ENCODE assay signal across 1 cellular context in genomic region chr14:89618821-89619551, GRCh38.
A peak's percentile ranks its signal among the peaks of the same experiment; 100 is the strongest.
TF ChIP-seq lines count a peak whose summit lies in the region.

No MANE protein-coding gene starts in this region.

TF ChIP-seq in HepG2, 621 proteins besides CTCF, POLR2A, EP300 and RAD21 (continued from another document and continues in another):
- TF ChIP-seq USF2 (IDR thresholded peaks at IDR 0.05; ENCODE audit: low read depth, low read length) (no peak), USF2 (CRISPR knock-in tag; IDR thresholded peaks at IDR 0.05; ENCODE audit: borderline replicate concordance) (no peak), PRDM15 (CRISPR knock-in tag; IDR thresholded peaks at IDR 0.05) (peak; percentile 74), ARNT (IDR thresholded peaks at IDR 0.05) (no peak), RCOR2 (CRISPR knock-in tag; IDR thresholded peaks at IDR 0.05) (no peak), SALL1 (CRISPR knock-in tag; IDR thresholded peaks at IDR 0.05) (peak; percentile 86), POLR2G (IDR thresholded peaks at IDR 0.05; ENCODE audit: low read depth, low read length) (peak; percentile 44; the same call in 1 of the 2 replicates), GTF2F1 (IDR thresholded peaks at IDR 0.05; ENCODE audit: low read length) (no peak), MTA3 (CRISPR knock-in tag; IDR thresholded peaks at IDR 0.05) (no peak), BRF2 (CRISPR knock-in tag; IDR thresholded peaks at IDR 0.05) (0 out of 2 replicates have a peak, but pooled peaks have one; percentile 60), CERS6 (CRISPR knock-in tag; IDR thresholded peaks at IDR 0.05) (no peak), PHF8 (CRISPR knock-in tag; IDR thresholded peaks at IDR 0.05) (peak; percentile 40), MED8 (CRISPR knock-in tag; IDR thresholded peaks at IDR 0.05; ENCODE audit: insufficient replicate concordance) (no peak), XRCC5 (optimal IDR thresholded peaks at IDR 0.05; ENCODE audit: low read length) (peak; percentile 68), CREBL2 (CRISPR knock-in tag; IDR thresholded peaks at IDR 0.05; ENCODE audit: borderline replicate concordance) (0 out of 2 replicates have a peak, but pooled peaks have one; percentile 32), ZNF256 (CRISPR knock-in tag; conservative IDR thresholded peaks at IDR 0.05) (no peak), ZFP91 (CRISPR knock-in tag; IDR thresholded peaks at IDR 0.05; ENCODE audit: borderline replicate concordance) (peak; percentile 68; the same call in 1 of the 2 replicates), KLF16 (CRISPR knock-in tag; IDR thresholded peaks at IDR 0.05) (no peak), FOXJ3 (CRISPR knock-in tag; IDR thresholded peaks at IDR 0.05; ENCODE audit: borderline replicate concordance) (no peak), POGZ (CRISPR knock-in tag; IDR thresholded peaks at IDR 0.05) (peak; percentile 26; the same call in 1 of the 2 replicates), ZIK1 (CRISPR knock-in tag; IDR thresholded peaks at IDR 0.05; ENCODE audit: borderline replicate concordance, low read depth) (0 out of 2 replicates have a peak, but pooled peaks have one; percentile 23), MAX (IDR thresholded peaks at IDR 0.05) (peak; percentile 75; the same call in 1 of the 2 replicates), ZNF354B (CRISPR knock-in tag; IDR thresholded peaks at IDR 0.05) (no peak), ZBTB7A (CRISPR knock-in tag; IDR thresholded peaks at IDR 0.05) (no peak), E2F1 (CRISPR knock-in tag; IDR thresholded peaks at IDR 0.05) (no peak), ZBTB39 (CRISPR knock-in tag; IDR thresholded peaks at IDR 0.05) (no peak), HIVEP1 (CRISPR knock-in tag; IDR thresholded peaks at IDR 0.05) (no peak), BORCS8-MEF2B (CRISPR knock-in tag; IDR thresholded peaks at IDR 0.05) (0 out of 2 replicates have a peak, but pooled peaks have one; percentile 58), ISX (CRISPR knock-in tag; conservative IDR thresholded peaks at IDR 0.05) (no peak), PRMT3 (CRISPR knock-in tag; IDR thresholded peaks at IDR 0.05; ENCODE audit: borderline replicate concordance, low read depth) (0 out of 2 replicates have a peak, but pooled peaks have one; percentile 38), CAMTA2 (CRISPR knock-in tag; IDR thresholded peaks at IDR 0.05; ENCODE audit: borderline replicate concordance) (no peak), SCMH1 (CRISPR knock-in tag; IDR thresholded peaks at IDR 0.05; ENCODE audit: borderline replicate concordance) (no peak), ZZZ3 (CRISPR knock-in tag; IDR thresholded peaks at IDR 0.05; ENCODE audit: borderline replicate concordance) (no peak), ATRX (CRISPR knock-in tag; IDR thresholded peaks at IDR 0.05; ENCODE audit: borderline replicate concordance) (no peak), ZNF574 (CRISPR knock-in tag; IDR thresholded peaks at IDR 0.05) (peak; percentile 53; the same call in 1 of the 2 replicates), ZHX1 (CRISPR knock-in tag; IDR thresholded peaks at IDR 0.05; ENCODE audit: low read depth) (no peak), ZNF235 (CRISPR knock-in tag; IDR thresholded peaks at IDR 0.05; ENCODE audit: borderline replicate concordance) (no peak), ATF3 (CRISPR knock-in tag; IDR thresholded peaks at IDR 0.05) (no peak), ZNF709 (CRISPR knock-in tag; IDR thresholded peaks at IDR 0.05) (no peak), ZNF274 (CRISPR knock-in tag; IDR thresholded peaks at IDR 0.05) (0 out of 2 replicates have a peak, but pooled peaks have one; percentile 41), ZNF326 (CRISPR knock-in tag; IDR thresholded peaks at IDR 0.05; ENCODE audit: borderline replicate concordance) (no peak), ZNF766 (CRISPR knock-in tag; IDR thresholded peaks at IDR 0.05; ENCODE audit: borderline replicate concordance) (peak; percentile 42; the same call in 1 of the 2 replicates), HDAC1 (CRISPR knock-in tag; IDR thresholded peaks at IDR 0.05) (peak; percentile 73)
